26 cellular contexts compared by ENCODE assay signal in the genomic region with DNA sequence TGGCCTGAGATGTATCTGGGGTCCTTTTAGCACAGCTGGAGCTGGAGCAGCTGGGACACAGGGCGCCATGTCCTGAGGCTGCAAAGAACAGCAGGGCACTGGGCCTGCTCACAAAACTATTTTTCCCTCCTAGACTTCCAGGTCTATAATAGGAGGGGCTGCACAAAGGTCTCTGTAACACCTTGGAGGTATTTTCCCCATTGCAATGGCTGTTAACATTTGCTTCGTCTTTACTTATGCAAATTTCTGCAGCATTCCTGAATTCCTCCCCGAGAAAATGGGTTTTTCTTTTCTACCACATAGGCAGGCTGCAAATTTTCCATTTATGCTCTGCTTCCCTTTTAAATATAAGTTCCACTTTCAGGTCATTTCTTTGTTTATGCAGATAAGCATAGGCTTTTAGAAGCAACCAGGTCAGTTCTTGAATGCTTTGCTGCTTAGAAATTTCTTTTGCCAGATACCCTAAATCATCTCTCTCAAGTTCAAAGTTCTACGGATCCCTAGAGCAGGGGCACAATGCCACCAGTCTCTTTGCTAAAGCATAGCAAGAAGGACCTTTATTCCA.
"Had no signal": no experiment of that assay in that cellular context is flagged by ENCODE, and none has a peak within 500 bp of the region (broad histone marks: within the 10 kb centered on the region; RNA-seq: fewer than 3 reads in every experiment).

No MANE protein-coding gene starts in this region.

- ATAC-seq: activated naive CD4-positive, alpha-beta T cell treated with anti-CD3 and anti-CD28 coated beads, Interleukin-2, amount 50 U/mL, for 72 hours; activated naive CD8-positive, alpha-beta T cell treated with anti-CD3 and anti-CD28 coated beads, Interleukin-2, amount 50 U/mL, for 24 hours; activated T-cell treated with anti-CD3 and anti-CD28 coated beads, Interleukin-2, amount 50 U/mL, for 4 hours; body of pancreas; PC-3 had no signal

- H3K4me3 ChIP-seq: ascending aorta, body of pancreas, SJSA1 had no signal

- H3K9me3 ChIP-seq: body of pancreas, SJSA1 had no signal

- H3K36me3 ChIP-seq: ascending aorta, SJSA1 had no signal

- DNase-seq: activated B cell treated with CpG ODN at 0.5 μM for 24 hours; activated CD4-positive, alpha-beta memory T cell treated with anti-CD3 and anti-CD28 coated beads for 36 hours; activated CD4-positive, alpha-beta T cell treated with anti-CD3 and anti-CD28 coated beads, Interleukin-2, amount 10 ng/mL, durations not matched to agents 7 days and 5 days; activated CD8-positive, alpha-beta memory T cell treated with anti-CD3 and anti-CD28 coated beads for 24 hours; activated effector memory CD4-positive, alpha-beta T cell treated with anti-CD3 and anti-CD28 coated beads, Interleukin-2, amount 50 U/mL, for 16 hours; activated naive CD4-positive, alpha-beta T cell treated with Interleukin-2 at 50 U/mL for 16 hours; activated naive CD8-positive, alpha-beta T cell treated with anti-CD3 and anti-CD28 coated beads, Interleukin-2, amount 50 U/mL, for 24 hours; activated T-cell treated with anti-CD3 and anti-CD28 coated beads, Interleukin-2, amount 50 U/mL, for 4 hours; amniotic stem cell; body of pancreas; central memory CD4-positive, alpha-beta T cell; Karpas-422; MM.1S; NCI-H1105 treated with DMSO at 0.1 percent for 48 hours; NCI-H1436 treated with DMSO at 0.1 percent for 48 hours; NCI-H187; NCI-H2081; NCI-H446; NCI-H524; PC-3; SHP77 had no signal

- H3K27me3 ChIP-seq: ascending aorta, body of pancreas, SJSA1 had no signal

- H3K4me1 ChIP-seq: body of pancreas had no signal

- H3K27ac ChIP-seq: ascending aorta, body of pancreas, SJSA1 had no signal

- FAIRE-seq: bronchial epithelial cell, RCC 7860 had no signal
